ENCODE assay signal across 8 cellular contexts in genomic region chr19:11597202-11598102, GRCh38. TPM values are rescaled to one million over a fixed set of nuclear protein-coding genes. Genes with fewer than 3 reads are reported as not detected.
A peak's percentile ranks its signal among the peaks of the same experiment; 100 is the strongest.
DNase-seq lines count a peak whose midpoint lies in the region; ATAC-seq, FAIRE-seq and TF ChIP-seq lines count a peak whose summit lies in the region.

Gene ZNF627 (plus strand): TSS chr19:11597483. CDS start chr19:11597628, 145 bp downstream.

- H3K4me3 ChIP-seq in DOHH2 (ENCODE audit: low read length), result peak within 1 kb of the TSS; percentile 87
- peak within 1 kb of the TSS; percentile 77 to 99 (median 96) for H3K4me3 ChIP-seq in fibroblast of lung (replicated peaks in 1 of 4; ENCODE audit: control extremely low read depth in 1 of 4, insufficient read depth in 1 of 4, low read depth in 3 of 4, low read length in 4 of 4)
- H3K4me3 ChIP-seq in naive thymus-derived CD4-positive, alpha-beta T cell (ENCODE audit: low read length), result peak within 1 kb of the TSS; percentile 85

- ATAC-seq in GM21786 (IDR thresholded peaks at IDR 0.05; ENCODE audit: unreplicated experiment), result peak; percentile 96
- ATAC-seq in naive thymus-derived CD4-positive, alpha-beta T cell, result peak; percentile 100
- ATAC-seq in stimulated activated naive B cell treated with anti-CD40 and anti-IgM and Interleukin-4, amounts not matched to agents 10 μg/mL and 1 μg/mL and 100 μg/mL, for 72 hours (replicated peaks), result peak; percentile 96 to 98

- H3K4me1 Mint-ChIP-seq in naive thymus-derived CD4-positive, alpha-beta T cell, result peaks cover 18 to 43% (median 27%) of the 10 kb centered on the region in 7 donors
- H3K4me1 Mint-ChIP-seq in stimulated activated naive B cell treated with anti-CD40 and anti-IgM and Interleukin-4, amounts not matched to agents 10 μg/mL and 1 μg/mL and 100 μg/mL, for 72 hours, result peaks cover 20 to 40% of the 10 kb centered on the region in 2 donors

- DNase-seq in RCC 7860 (ENCODE audit: low spot score) (peak; percentile 94), fibroblast of lung (ENCODE audit: low read depth in 2 of 2) (peak; percentile 97 to 98)
- DNase-seq in activated T-helper 1 cell treated with anti-CD3 and anti-CD28 coated beads, Interleukin-2, amount 50 U/mL, for 16 hours (ENCODE audit: low read depth in 1 of 2, low spot score in 1 of 2), result peak; percentile 94
- DNase-seq in naive thymus-derived CD4-positive, alpha-beta T cell, result peak; percentile 87 to 98 (median 96)
- DNase-seq in stimulated activated naive B cell treated with anti-CD40 and anti-IgM and Interleukin-4, amounts not matched to agents 10 μg/mL and 1 μg/mL and 100 μg/mL, for 72 hours, result peak; percentile 98

- H4K20me1 ChIP-seq in DOHH2 (ENCODE audit: control insufficient read depth, insufficient read depth, low read depth, low read length) (no peaks in the 10 kb centered on the region), fibroblast of lung (ENCODE audit: control insufficient read depth, extremely low read depth, insufficient read depth, low read length) (no peaks in the 10 kb centered on the region)

- H3K36me3 Mint-ChIP-seq in naive thymus-derived CD4-positive, alpha-beta T cell, result peaks cover 0 to 24% (median 6%) of the 10 kb centered on the region in 5 donors
- peaks cover 27 to 32% of the 10 kb centered on the region in 2 donors for H3K36me3 Mint-ChIP-seq in stimulated activated naive B cell treated with anti-CD40 and anti-IgM and Interleukin-4, amounts not matched to agents 10 μg/mL and 1 μg/mL and 100 μg/mL, for 72 hours

- H2AFZ ChIP-seq in fibroblast of lung (ENCODE audit: low read length), result peak within 1 kb of the TSS; percentile 91

- no peaks in the 10 kb centered on the region for H3K9me2 ChIP-seq in DOHH2 (replicated peaks; ENCODE audit: control insufficient read depth, low read length)

- H3K9ac ChIP-seq in fibroblast of lung (ENCODE audit: insufficient read depth, low read length), result peak within 1 kb of the TSS; percentile 99

- no peaks in the 10 kb centered on the region for H3F3A ChIP-seq in DOHH2 (ENCODE audit: control insufficient read depth, insufficient read depth)

- H3K36me3 ChIP-seq in DOHH2 (ENCODE audit: control insufficient read depth, low read length) (peaks cover 19% of the 10 kb centered on the region), KOPT-K1 (ENCODE audit: insufficient read depth, low read length) (peaks cover 6% of the 10 kb centered on the region; the same call in 1 of the 2 replicates), fibroblast of lung (ENCODE audit: control insufficient read depth, insufficient read depth, low read length) (no peaks in the 10 kb centered on the region)
- peaks cover 0 to 6% (median 0%) of the 10 kb centered on the region in 3 experiments for H3K36me3 ChIP-seq in naive thymus-derived CD4-positive, alpha-beta T cell (ENCODE audit: control insufficient read depth in 2 of 3, insufficient read depth in 3 of 3, low read length in 3 of 3)

- peak within 1 kb of the TSS; percentile 41 for H3K27ac ChIP-seq in DOHH2 (ENCODE audit: low read depth, low read length)
- H3K27ac ChIP-seq in KOPT-K1 (ENCODE audit: low read depth, low read length, poor library complexity, severe bottlenecking), result peak within 1 kb of the TSS; percentile 84
- H3K27ac ChIP-seq in fibroblast of lung (ENCODE audit: insufficient read depth, low read length), result peak within 1 kb of the TSS; percentile 99
- peak within 1 kb of the TSS; percentile 88 for H3K27ac ChIP-seq in naive thymus-derived CD4-positive, alpha-beta T cell (ENCODE audit: low read depth, low read length)

- no peaks in the 10 kb centered on the region for H3K27me3 Mint-ChIP-seq in naive thymus-derived CD4-positive, alpha-beta T cell
- no peaks in the 10 kb centered on the region for H3K27me3 Mint-ChIP-seq in stimulated activated naive B cell treated with anti-CD40 and anti-IgM and Interleukin-4, amounts not matched to agents 10 μg/mL and 1 μg/mL and 100 μg/mL, for 72 hours

- peak; percentile 8 for TF ChIP-seq CTCF in DOHH2 (IDR thresholded peaks at IDR 0.05; ENCODE audit: low read depth, low read length, poor library complexity, severe bottlenecking)
- peak in 1 of 2 donors; percentile 25 for TF ChIP-seq CTCF in fibroblast of lung (conservative IDR thresholded peaks at IDR 0.05 in 1 of 2, IDR thresholded peaks at IDR 0.05 in 1 of 2; ENCODE audit: low read depth in 1 of 2, low read length in 2 of 2)

- H3K4me2 ChIP-seq in DOHH2 (ENCODE audit: low read length), result peak within 1 kb of the TSS; percentile 94
- peak within 1 kb of the TSS; percentile 96 for H3K4me2 ChIP-seq in fibroblast of lung (ENCODE audit: extremely low read depth, insufficient read depth, low read length)

- H3K79me2 ChIP-seq in DOHH2 (ENCODE audit: control insufficient read depth, low read length) (peaks cover 45% of the 10 kb centered on the region), fibroblast of lung (ENCODE audit: control insufficient read depth, insufficient read depth, low read length) (peaks cover 37% of the 10 kb centered on the region)

- no peaks in the 10 kb centered on the region for H3K27me3 ChIP-seq in DOHH2 (ENCODE audit: control insufficient read depth, low read length)
- H3K27me3 ChIP-seq in fibroblast of lung (ENCODE audit: control insufficient read depth, insufficient read depth, low read length), result no peaks in the 10 kb centered on the region
- no peaks in the 10 kb centered on the region for H3K27me3 ChIP-seq in naive thymus-derived CD4-positive, alpha-beta T cell (ENCODE audit: control insufficient read depth in 2 of 2, insufficient read depth in 2 of 2, low read length in 2 of 2)

- peak; percentile 87 for FAIRE-seq in RCC 7860 (lab: Jason Lieb, UNC)

- intact Hi-C loops in naive thymus-derived CD4-positive, alpha-beta T cell (cut with micrococcal nuclease), result loop anchor here (1.0 to 2.0 kb wide), 5 partner anchors 39 to 216 kb away; partner anchors contain the start of genes ZNF653 (in 2 of the 2), ELOF1 (in 1 of the 2), ODAD3 (in 1 of the 2) and PRKCSH (in 1 of the 2)

- POLR2A ChIA-PET in naive thymus-derived CD4-positive, alpha-beta T cell (lab: Charles Lee), result interaction anchor here (0.6 to 1.5 kb wide), 4 partner anchors 10 to 460 kb away, joined by 3 to 4 read pairs (median 3); partner anchors contain the start of gene ELOF1

- H3K27ac Mint-ChIP-seq in naive thymus-derived CD4-positive, alpha-beta T cell, result peak within 1 kb of the TSS; percentile 68 to 95 (median 91)
- H3K27ac Mint-ChIP-seq in stimulated activated naive B cell treated with anti-CD40 and anti-IgM and Interleukin-4, amounts not matched to agents 10 μg/mL and 1 μg/mL and 100 μg/mL, for 72 hours, result peak within 1 kb of the TSS; percentile 98

- peak within 1 kb of the TSS; percentile 87 to 96 (median 92) for H3K4me3 Mint-ChIP-seq in naive thymus-derived CD4-positive, alpha-beta T cell
- peak within 1 kb of the TSS; percentile 98 to 99 for H3K4me3 Mint-ChIP-seq in stimulated activated naive B cell treated with anti-CD40 and anti-IgM and Interleukin-4, amounts not matched to agents 10 μg/mL and 1 μg/mL and 100 μg/mL, for 72 hours

- H3K9me3 Mint-ChIP-seq in naive thymus-derived CD4-positive, alpha-beta T cell, result peaks cover 0 to 6% (median 0%) of the 10 kb centered on the region in 11 donors
- H3K9me3 Mint-ChIP-seq in stimulated activated naive B cell treated with anti-CD40 and anti-IgM and Interleukin-4, amounts not matched to agents 10 μg/mL and 1 μg/mL and 100 μg/mL, for 72 hours, result no peaks in the 10 kb centered on the region

- H3K9me3 ChIP-seq in DOHH2 (ENCODE audit: control insufficient read depth, insufficient read depth, low read length) (no peaks in the 10 kb centered on the region), KOPT-K1 (ENCODE audit: insufficient read depth, low read length, poor library complexity, severe bottlenecking) (no peaks in the 10 kb centered on the region), fibroblast of lung (ENCODE audit: control insufficient read depth, insufficient read depth, low read depth, low read length) (no peaks in the 10 kb centered on the region)
- no peaks in the 10 kb centered on the region for H3K9me3 ChIP-seq in naive thymus-derived CD4-positive, alpha-beta T cell (ENCODE audit: control insufficient read depth in 2 of 3, low read length in 3 of 3)

- CTCF ChIA-PET in naive thymus-derived CD4-positive, alpha-beta T cell (lab: Charles Lee), result interaction anchor here (0.6 kb wide), 2 partner anchors 12 to 288 kb away, joined by 3 to 5 read pairs; no protein-coding TSS in a partner anchor

- peaks cover 40% of the 10 kb centered on the region for H3K4me1 ChIP-seq in DOHH2 (ENCODE audit: control insufficient read depth, low read length)
- no peaks in the 10 kb centered on the region for H3K4me1 ChIP-seq in fibroblast of lung (ENCODE audit: control insufficient read depth, extremely low read depth, insufficient read depth, low read length)
- H3K4me1 ChIP-seq in naive thymus-derived CD4-positive, alpha-beta T cell (ENCODE audit: control insufficient read depth in 2 of 2, insufficient read depth in 2 of 2, low read length in 2 of 2), result peaks cover 3 to 14% of the 10 kb centered on the region in 2 donors

RNA-seq across cellular contexts. Expression of gene ZNF627, which starts in this region (rescaled TPM):
- total RNA-seq in fibroblast of lung, result 19.5 and 26.3 TPM in 2 replicates
- polyA plus RNA-seq in fibroblast of lung, result 7.9 and 10.8 TPM in 2 replicates
- 5.9 and 6.5 TPM in 2 replicates for polyA plus RNA-seq in fibroblast of lung (2012)
- polyA minus RNA-seq in fibroblast of lung (ENCODE audit: low replicate concordance), result 3.6 and 3.9 TPM in 2 replicates
- 10 to 100 TPM in 3 of 5 experiments, 1 to 10 TPM in 2; 5.2 to 15.4 (median 12.3) TPM for total RNA-seq in naive thymus-derived CD4-positive, alpha-beta T cell
- polyA plus RNA-seq in naive thymus-derived CD4-positive, alpha-beta T cell, result 10 to 100 TPM; 10.7 to 12.3 TPM

Comparison
In these comparisons a context has a peak if more than half of its experiments do, and no peak if none do; other contexts are left out.
1. Peak in every context shown above with its lines: DNase-seq, ATAC-seq, H3K4me3 ChIP-seq and H3K27ac ChIP-seq.
2. H3K27ac ChIP-seq: peak in every context shown above with its lines; median percentile 99 in fibroblast of lung; 88 in naive thymus-derived CD4-positive, alpha-beta T cell; 84 in KOPT-K1; 41 in DOHH2.